1 cellular context compared by ENCODE assay signal in the genomic region with DNA sequence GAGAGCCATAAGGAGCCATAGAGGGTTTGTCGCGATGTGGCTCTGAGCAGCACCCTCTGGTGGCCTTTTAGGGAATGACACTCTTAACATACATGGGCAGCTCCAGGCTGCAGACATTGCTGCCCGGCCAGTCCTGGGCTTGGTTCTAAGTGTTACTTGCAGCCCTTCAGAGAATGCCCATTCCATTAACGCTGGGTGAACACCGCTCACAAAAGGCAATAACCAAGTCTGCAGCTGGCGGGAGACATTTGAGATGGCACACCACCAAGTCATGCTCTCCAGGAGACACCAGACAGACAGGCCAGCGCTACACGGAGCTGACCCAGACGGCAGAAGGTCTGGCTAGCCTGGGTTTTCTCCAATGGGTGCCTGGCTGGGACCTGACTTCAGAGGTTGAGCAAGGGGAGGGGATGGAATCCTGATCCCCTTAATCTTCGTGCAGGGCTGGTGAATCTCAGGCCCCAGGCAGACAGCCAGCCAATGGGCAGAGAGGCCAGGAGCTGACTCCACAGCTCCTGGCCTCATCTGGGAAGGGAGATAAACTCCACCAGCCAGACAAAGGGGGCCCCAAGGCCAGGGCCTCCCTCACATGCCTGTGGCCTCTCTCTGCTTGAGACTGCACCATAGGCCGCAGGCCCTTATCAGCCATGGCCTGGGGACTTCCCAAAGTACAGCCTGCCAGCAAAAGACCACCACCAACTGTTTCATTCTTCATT.
A peak's percentile ranks its signal among the peaks of the same experiment; 100 is the strongest.
TF ChIP-seq lines count a peak whose summit lies in the region.

No MANE protein-coding gene starts in this region.

TF ChIP-seq in HepG2, 621 proteins besides CTCF, POLR2A, EP300 and RAD21 (continued from another document and continues in another):
- no peak for TF ChIP-seq SNAI1 (CRISPR knock-in tag; IDR thresholded peaks at IDR 0.05; ENCODE audit: borderline replicate concordance)
- no peak; the same call in 1 of the 2 replicates for TF ChIP-seq ERF (CRISPR knock-in tag; IDR thresholded peaks at IDR 0.05)
- TF ChIP-seq SOX6 (IDR thresholded peaks at IDR 0.05), result no peak
- peak; percentile 53 for TF ChIP-seq SOX6 (CRISPR knock-in tag; IDR thresholded peaks at IDR 0.05)
- TF ChIP-seq ZNF816 (CRISPR knock-in tag; IDR thresholded peaks at IDR 0.05; ENCODE audit: borderline replicate concordance), result no peak
- TF ChIP-seq, protein P1, sequence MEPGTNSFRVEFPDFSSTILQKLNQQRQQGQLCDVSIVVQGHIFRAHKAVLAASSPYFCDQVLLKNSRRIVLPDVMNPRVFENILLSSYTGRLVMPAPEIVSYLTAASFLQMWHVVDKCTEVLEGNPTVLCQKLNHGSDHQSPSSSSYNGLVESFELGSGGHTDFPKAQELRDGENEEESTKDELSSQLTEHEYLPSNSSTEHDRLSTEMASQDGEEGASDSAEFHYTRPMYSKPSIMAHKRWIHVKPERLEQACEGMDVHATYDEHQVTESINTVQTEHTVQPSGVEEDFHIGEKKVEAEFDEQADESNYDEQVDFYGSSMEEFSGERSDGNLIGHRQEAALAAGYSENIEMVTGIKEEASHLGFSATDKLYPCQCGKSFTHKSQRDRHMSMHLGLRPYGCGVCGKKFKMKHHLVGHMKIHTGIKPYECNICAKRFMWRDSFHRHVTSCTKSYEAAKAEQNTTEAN (CRISPR knock-in tag; conservative IDR thresholded peaks at IDR 0.05), result peak; percentile 44; the same call in 1 of the 2 replicates
- TF ChIP-seq, protein P2, sequence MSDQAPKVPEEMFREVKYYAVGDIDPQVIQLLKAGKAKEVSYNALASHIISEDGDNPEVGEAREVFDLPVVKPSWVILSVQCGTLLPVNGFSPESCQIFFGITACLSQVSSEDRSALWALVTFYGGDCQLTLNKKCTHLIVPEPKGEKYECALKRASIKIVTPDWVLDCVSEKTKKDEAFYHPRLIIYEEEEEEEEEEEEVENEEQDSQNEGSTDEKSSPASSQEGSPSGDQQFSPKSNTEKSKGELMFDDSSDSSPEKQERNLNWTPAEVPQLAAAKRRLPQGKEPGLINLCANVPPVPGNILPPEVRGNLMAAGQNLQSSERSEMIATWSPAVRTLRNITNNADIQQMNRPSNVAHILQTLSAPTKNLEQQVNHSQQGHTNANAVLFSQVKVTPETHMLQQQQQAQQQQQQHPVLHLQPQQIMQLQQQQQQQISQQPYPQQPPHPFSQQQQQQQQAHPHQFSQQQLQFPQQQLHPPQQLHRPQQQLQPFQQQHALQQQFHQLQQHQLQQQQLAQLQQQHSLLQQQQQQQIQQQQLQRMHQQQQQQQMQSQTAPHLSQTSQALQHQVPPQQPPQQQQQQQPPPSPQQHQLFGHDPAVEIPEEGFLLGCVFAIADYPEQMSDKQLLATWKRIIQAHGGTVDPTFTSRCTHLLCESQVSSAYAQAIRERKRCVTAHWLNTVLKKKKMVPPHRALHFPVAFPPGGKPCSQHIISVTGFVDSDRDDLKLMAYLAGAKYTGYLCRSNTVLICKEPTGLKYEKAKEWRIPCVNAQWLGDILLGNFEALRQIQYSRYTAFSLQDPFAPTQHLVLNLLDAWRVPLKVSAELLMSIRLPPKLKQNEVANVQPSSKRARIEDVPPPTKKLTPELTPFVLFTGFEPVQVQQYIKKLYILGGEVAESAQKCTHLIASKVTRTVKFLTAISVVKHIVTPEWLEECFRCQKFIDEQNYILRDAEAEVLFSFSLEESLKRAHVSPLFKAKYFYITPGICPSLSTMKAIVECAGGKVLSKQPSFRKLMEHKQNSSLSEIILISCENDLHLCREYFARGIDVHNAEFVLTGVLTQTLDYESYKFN (CRISPR knock-in tag; conservative IDR thresholded peaks at IDR 0.05), result peak; percentile 20
- no peak for TF ChIP-seq KMT2A (CRISPR knock-in tag; IDR thresholded peaks at IDR 0.05)
- no peak for TF ChIP-seq RELA (CRISPR knock-in tag; IDR thresholded peaks at IDR 0.05)
- TF ChIP-seq, protein P3, sequence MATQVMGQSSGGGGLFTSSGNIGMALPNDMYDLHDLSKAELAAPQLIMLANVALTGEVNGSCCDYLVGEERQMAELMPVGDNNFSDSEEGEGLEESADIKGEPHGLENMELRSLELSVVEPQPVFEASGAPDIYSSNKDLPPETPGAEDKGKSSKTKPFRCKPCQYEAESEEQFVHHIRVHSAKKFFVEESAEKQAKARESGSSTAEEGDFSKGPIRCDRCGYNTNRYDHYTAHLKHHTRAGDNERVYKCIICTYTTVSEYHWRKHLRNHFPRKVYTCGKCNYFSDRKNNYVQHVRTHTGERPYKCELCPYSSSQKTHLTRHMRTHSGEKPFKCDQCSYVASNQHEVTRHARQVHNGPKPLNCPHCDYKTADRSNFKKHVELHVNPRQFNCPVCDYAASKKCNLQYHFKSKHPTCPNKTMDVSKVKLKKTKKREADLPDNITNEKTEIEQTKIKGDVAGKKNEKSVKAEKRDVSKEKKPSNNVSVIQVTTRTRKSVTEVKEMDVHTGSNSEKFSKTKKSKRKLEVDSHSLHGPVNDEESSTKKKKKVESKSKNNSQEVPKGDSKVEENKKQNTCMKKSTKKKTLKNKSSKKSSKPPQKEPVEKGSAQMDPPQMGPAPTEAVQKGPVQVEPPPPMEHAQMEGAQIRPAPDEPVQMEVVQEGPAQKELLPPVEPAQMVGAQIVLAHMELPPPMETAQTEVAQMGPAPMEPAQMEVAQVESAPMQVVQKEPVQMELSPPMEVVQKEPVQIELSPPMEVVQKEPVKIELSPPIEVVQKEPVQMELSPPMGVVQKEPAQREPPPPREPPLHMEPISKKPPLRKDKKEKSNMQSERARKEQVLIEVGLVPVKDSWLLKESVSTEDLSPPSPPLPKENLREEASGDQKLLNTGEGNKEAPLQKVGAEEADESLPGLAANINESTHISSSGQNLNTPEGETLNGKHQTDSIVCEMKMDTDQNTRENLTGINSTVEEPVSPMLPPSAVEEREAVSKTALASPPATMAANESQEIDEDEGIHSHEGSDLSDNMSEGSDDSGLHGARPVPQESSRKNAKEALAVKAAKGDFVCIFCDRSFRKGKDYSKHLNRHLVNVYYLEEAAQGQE (IDR thresholded peaks at IDR 0.05; ENCODE audit: borderline replicate concordance in 1 of 2, low read depth in 1 of 2, low read length in 2 of 2), result no peak
- TF ChIP-seq CBFB (CRISPR knock-in tag; IDR thresholded peaks at IDR 0.05), result no peak
- TF ChIP-seq ZNF883 (CRISPR knock-in tag; IDR thresholded peaks at IDR 0.05; ENCODE audit: not compliant biosample characterization), result no peak
- TF ChIP-seq FOSL1 (CRISPR knock-in tag; IDR thresholded peaks at IDR 0.05; ENCODE audit: borderline replicate concordance), result no peak
- TF ChIP-seq RBM22 (optimal IDR thresholded peaks at IDR 0.05; ENCODE audit: low read length), result no peak
- TF ChIP-seq, protein P4, sequence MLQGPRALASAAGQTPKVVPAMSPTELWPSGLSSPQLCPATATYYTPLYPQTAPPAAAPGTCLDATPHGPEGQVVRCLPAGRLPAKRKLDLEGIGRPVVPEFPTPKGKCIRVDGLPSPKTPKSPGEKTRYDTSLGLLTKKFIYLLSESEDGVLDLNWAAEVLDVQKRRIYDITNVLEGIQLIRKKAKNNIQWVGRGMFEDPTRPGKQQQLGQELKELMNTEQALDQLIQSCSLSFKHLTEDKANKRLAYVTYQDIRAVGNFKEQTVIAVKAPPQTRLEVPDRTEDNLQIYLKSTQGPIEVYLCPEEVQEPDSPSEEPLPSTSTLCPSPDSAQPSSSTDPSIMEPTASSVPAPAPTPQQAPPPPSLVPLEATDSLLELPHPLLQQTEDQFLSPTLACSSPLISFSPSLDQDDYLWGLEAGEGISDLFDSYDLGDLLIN (CRISPR knock-in tag; IDR thresholded peaks at IDR 0.05; ENCODE audit: borderline replicate concordance), result peak; percentile 40; the same call in 1 of the 2 replicates
- no peak for TF ChIP-seq ZNF530 (CRISPR knock-in tag; IDR thresholded peaks at IDR 0.05; ENCODE audit: low read depth)
- TF ChIP-seq ZNF746 (CRISPR knock-in tag; IDR thresholded peaks at IDR 0.05), result peak; percentile 14; the same call in 1 of the 2 replicates
- TF ChIP-seq ZNF878 (CRISPR knock-in tag; IDR thresholded peaks at IDR 0.05), result no peak
- peak; percentile 39; the same call in 1 of the 2 replicates for TF ChIP-seq RCOR2 (CRISPR knock-in tag; IDR thresholded peaks at IDR 0.05)
- no peak for TF ChIP-seq BORCS8-MEF2B (CRISPR knock-in tag; IDR thresholded peaks at IDR 0.05)
- TF ChIP-seq ZNF225 (CRISPR knock-in tag; IDR thresholded peaks at IDR 0.05), result no peak
- TF ChIP-seq, protein P5, sequence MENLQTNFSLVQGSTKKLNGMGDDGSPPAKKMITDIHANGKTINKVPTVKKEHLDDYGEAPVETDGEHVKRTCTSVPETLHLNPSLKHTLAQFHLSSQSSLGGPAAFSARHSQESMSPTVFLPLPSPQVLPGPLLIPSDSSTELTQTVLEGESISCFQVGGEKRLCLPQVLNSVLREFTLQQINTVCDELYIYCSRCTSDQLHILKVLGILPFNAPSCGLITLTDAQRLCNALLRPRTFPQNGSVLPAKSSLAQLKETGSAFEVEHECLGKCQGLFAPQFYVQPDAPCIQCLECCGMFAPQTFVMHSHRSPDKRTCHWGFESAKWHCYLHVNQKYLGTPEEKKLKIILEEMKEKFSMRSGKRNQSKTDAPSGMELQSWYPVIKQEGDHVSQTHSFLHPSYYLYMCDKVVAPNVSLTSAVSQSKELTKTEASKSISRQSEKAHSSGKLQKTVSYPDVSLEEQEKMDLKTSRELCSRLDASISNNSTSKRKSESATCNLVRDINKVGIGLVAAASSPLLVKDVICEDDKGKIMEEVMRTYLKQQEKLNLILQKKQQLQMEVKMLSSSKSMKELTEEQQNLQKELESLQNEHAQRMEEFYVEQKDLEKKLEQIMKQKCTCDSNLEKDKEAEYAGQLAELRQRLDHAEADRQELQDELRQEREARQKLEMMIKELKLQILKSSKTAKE (CRISPR knock-in tag; IDR thresholded peaks at IDR 0.05; ENCODE audit: borderline replicate concordance), result no peak
- TF ChIP-seq, protein P6, sequence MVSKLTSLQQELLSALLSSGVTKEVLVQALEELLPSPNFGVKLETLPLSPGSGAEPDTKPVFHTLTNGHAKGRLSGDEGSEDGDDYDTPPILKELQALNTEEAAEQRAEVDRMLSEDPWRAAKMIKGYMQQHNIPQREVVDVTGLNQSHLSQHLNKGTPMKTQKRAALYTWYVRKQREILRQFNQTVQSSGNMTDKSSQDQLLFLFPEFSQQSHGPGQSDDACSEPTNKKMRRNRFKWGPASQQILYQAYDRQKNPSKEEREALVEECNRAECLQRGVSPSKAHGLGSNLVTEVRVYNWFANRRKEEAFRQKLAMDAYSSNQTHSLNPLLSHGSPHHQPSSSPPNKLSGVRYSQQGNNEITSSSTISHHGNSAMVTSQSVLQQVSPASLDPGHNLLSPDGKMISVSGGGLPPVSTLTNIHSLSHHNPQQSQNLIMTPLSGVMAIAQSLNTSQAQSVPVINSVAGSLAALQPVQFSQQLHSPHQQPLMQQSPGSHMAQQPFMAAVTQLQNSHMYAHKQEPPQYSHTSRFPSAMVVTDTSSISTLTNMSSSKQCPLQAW (CRISPR knock-in tag; IDR thresholded peaks at IDR 0.05), result no peak
- TF ChIP-seq ZFP37 (CRISPR knock-in tag; IDR thresholded peaks at IDR 0.05; ENCODE audit: borderline replicate concordance), result no peak
- 0 out of 2 replicates have a peak, but pooled peaks have one; percentile 14 for TF ChIP-seq RARA (CRISPR knock-in tag; IDR thresholded peaks at IDR 0.05)
- peak; percentile 66 for TF ChIP-seq YY1 (IDR thresholded peaks at IDR 0.05; ENCODE audit: insufficient read depth, insufficient replicate concordance, low read depth, low read length)
- no peak for TF ChIP-seq ZBTB7A (CRISPR knock-in tag; IDR thresholded peaks at IDR 0.05)
- TF ChIP-seq ZNF121 (CRISPR knock-in tag; IDR thresholded peaks at IDR 0.05), result no peak
- TF ChIP-seq TCF7 (IDR thresholded peaks at IDR 0.05; ENCODE audit: low read depth), result no peak
- no peak for TF ChIP-seq ZNF550 (CRISPR knock-in tag; IDR thresholded peaks at IDR 0.05; ENCODE audit: borderline replicate concordance)
- TF ChIP-seq ZNF556 (CRISPR knock-in tag; IDR thresholded peaks at IDR 0.05; ENCODE audit: borderline replicate concordance), result peak; percentile 43; the same call in 1 of the 2 replicates
- no peak for TF ChIP-seq HIVEP1 (CRISPR knock-in tag; IDR thresholded peaks at IDR 0.05)
- TF ChIP-seq, protein P7, sequence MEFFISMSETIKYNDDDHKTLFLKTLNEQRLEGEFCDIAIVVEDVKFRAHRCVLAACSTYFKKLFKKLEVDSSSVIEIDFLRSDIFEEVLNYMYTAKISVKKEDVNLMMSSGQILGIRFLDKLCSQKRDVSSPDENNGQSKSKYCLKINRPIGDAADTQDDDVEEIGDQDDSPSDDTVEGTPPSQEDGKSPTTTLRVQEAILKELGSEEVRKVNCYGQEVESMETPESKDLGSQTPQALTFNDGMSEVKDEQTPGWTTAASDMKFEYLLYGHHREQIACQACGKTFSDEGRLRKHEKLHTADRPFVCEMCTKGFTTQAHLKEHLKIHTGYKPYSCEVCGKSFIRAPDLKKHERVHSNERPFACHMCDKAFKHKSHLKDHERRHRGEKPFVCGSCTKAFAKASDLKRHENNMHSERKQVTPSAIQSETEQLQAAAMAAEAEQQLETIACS (CRISPR knock-in tag; IDR thresholded peaks at IDR 0.05), result no peak
- no peak for TF ChIP-seq FIP1L1 (IDR thresholded peaks at IDR 0.05; ENCODE audit: borderline replicate concordance, insufficient read depth, low read depth, low read length)
- no peak for TF ChIP-seq KMT2B (CRISPR knock-in tag; IDR thresholded peaks at IDR 0.05)
- TF ChIP-seq ZNF605 (CRISPR knock-in tag; IDR thresholded peaks at IDR 0.05), result no peak
- TF ChIP-seq ZNF317 (CRISPR knock-in tag; IDR thresholded peaks at IDR 0.05), result peak; percentile 68; the same call in 1 of the 2 replicates
- no peak for TF ChIP-seq MBD4 (IDR thresholded peaks at IDR 0.05; ENCODE audit: borderline replicate concordance, low read length)
- TF ChIP-seq, protein P8, sequence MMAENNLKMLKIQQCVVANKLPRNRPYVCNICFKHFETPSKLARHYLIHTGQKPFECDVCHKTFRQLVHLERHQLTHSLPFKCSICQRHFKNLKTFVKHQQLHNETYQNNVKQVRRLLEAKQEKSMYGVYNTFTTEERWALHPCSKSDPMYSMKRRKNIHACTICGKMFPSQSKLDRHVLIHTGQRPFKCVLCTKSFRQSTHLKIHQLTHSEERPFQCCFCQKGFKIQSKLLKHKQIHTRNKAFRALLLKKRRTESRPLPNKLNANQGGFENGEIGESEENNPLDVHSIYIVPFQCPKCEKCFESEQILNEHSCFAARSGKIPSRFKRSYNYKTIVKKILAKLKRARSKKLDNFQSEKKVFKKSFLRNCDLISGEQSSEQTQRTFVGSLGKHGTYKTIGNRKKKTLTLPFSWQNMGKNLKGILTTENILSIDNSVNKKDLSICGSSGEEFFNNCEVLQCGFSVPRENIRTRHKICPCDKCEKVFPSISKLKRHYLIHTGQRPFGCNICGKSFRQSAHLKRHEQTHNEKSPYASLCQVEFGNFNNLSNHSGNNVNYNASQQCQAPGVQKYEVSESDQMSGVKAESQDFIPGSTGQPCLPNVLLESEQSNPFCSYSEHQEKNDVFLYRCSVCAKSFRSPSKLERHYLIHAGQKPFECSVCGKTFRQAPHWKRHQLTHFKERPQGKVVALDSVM (CRISPR knock-in tag; IDR thresholded peaks at IDR 0.05), result peak; percentile 51; the same call in 1 of the 2 replicates
- TF ChIP-seq PAX8 (CRISPR knock-in tag; IDR thresholded peaks at IDR 0.05; ENCODE audit: borderline replicate concordance), result no peak
